ENCODE assay signal across 8 cellular contexts in genomic region chr10:62637249-62638061, GRCh38.
DNase-seq lines count a peak whose midpoint lies in the region; ATAC-seq and TF ChIP-seq lines count a peak whose summit lies in the region.

No MANE protein-coding gene starts in this region.

- H3K4me3 ChIP-seq in AG10803 (ENCODE audit: low read length) = peak overlapping the region; percentile 4; the same call in 1 of the 2 replicates
- peak overlapping the region; percentile 28 for H3K4me3 ChIP-seq in Jurkat, Clone E6-1 (ENCODE audit: low read length)

- POLR2A ChIA-PET in activated CD8-positive, alpha-beta T cell treated with anti-CD3 and anti-CD28 coated beads, Interleukin-2, amount 10 ng/mL, durations not matched to agents 7 days and 5 days (lab: Charles Lee) = interaction anchor here (0.7 to 3.8 kb wide), 15 partner anchors 15 to 495 kb away, joined by 3 to 31 read pairs (median 4); partner anchors contain the start of genes ADO, EGR2 and NRBF2

- no peak for TF ChIP-seq CTCF in AG10803 (conservative IDR thresholded peaks at IDR 0.05; ENCODE audit: low read length)
- TF ChIP-seq CTCF in progenitor cell of endocrine pancreas (IDR thresholded peaks at IDR 0.05; ENCODE audit: unreplicated experiment) = no peak

- no peaks in the 10 kb centered on the region for H3K9me3 Mint-ChIP-seq in activated CD8-positive, alpha-beta T cell treated with anti-CD3 and anti-CD28 coated beads, Interleukin-2, amount 10 ng/mL, durations not matched to agents 7 days and 5 days (ENCODE audit: insufficient read depth)
- no peaks in the 10 kb centered on the region for H3K9me3 Mint-ChIP-seq in progenitor cell of endocrine pancreas (ENCODE audit: low read depth)

- no peak overlapping the region for H3K4me3 Mint-ChIP-seq in activated CD8-positive, alpha-beta T cell treated with anti-CD3 and anti-CD28 coated beads, Interleukin-2, amount 10 ng/mL, durations not matched to agents 7 days and 5 days
- H3K4me3 Mint-ChIP-seq in progenitor cell of endocrine pancreas (ENCODE audit: low read depth) = no peak overlapping the region

- ATAC-seq in GM21367 (IDR thresholded peaks at IDR 0.05; ENCODE audit: unreplicated experiment) = peak; percentile 51
- peak; percentile 96 for ATAC-seq in activated CD8-positive, alpha-beta T cell treated with anti-CD3 and anti-CD28 coated beads, Interleukin-2, amount 10 ng/mL, durations not matched to agents 7 days and 5 days

- peak; percentile 29 for DNase-seq in AG10803 (ENCODE audit: low read depth)
- peak; percentile 64 for DNase-seq in Jurkat, Clone E6-1 (ENCODE audit: low read depth, low spot score)
- DNase-seq in activated CD8-positive, alpha-beta T cell treated with anti-CD3 and anti-CD28 coated beads, Interleukin-2, amount 10 ng/mL, durations not matched to agents 7 days and 5 days = peak; percentile 82
- peak; percentile 49 for DNase-seq in fibroblast of peridontal ligament (ENCODE audit: extremely low read depth)
- DNase-seq in stimulated activated CD4-positive, alpha-beta T cell treated with anti-CD3 and anti-CD28 coated beads, Interleukin-15, amount 100 ng/mL, for 1 hour (ENCODE audit: low read depth in 1 of 2, low spot score in 1 of 2) = peak; percentile 33 to 34
- DNase-seq in progenitor cell of endocrine pancreas (ENCODE audit: low spot score, unreplicated experiment) = no peak
- DNase-seq in middle frontal gyrus (ENCODE audit: extremely low spot score, low spot score) = no peak

- CTCF ChIA-PET in activated CD8-positive, alpha-beta T cell treated with anti-CD3 and anti-CD28 coated beads, Interleukin-2, amount 10 ng/mL, durations not matched to agents 7 days and 5 days (lab: Charles Lee) = interaction anchor here (0.7 to 6.8 kb wide), 21 partner anchors 10 to 497 kb away, joined by 3 to 82 read pairs (median 5); partner anchors contain the start of gene EGR2

- no peaks in the 10 kb centered on the region for H3K36me3 Mint-ChIP-seq in activated CD8-positive, alpha-beta T cell treated with anti-CD3 and anti-CD28 coated beads, Interleukin-2, amount 10 ng/mL, durations not matched to agents 7 days and 5 days (ENCODE audit: low read depth)
- no peaks in the 10 kb centered on the region for H3K36me3 Mint-ChIP-seq in progenitor cell of endocrine pancreas (ENCODE audit: insufficient read depth)

- no peaks in the 10 kb centered on the region for H3K27me3 Mint-ChIP-seq in activated CD8-positive, alpha-beta T cell treated with anti-CD3 and anti-CD28 coated beads, Interleukin-2, amount 10 ng/mL, durations not matched to agents 7 days and 5 days (ENCODE audit: low read depth)
- peaks cover 3% of the 10 kb centered on the region for H3K27me3 Mint-ChIP-seq in progenitor cell of endocrine pancreas

- H3K27ac Mint-ChIP-seq in activated CD8-positive, alpha-beta T cell treated with anti-CD3 and anti-CD28 coated beads, Interleukin-2, amount 10 ng/mL, durations not matched to agents 7 days and 5 days = no peak overlapping the region
- H3K27ac Mint-ChIP-seq in progenitor cell of endocrine pancreas = no peak overlapping the region

- H3K4me1 Mint-ChIP-seq in activated CD8-positive, alpha-beta T cell treated with anti-CD3 and anti-CD28 coated beads, Interleukin-2, amount 10 ng/mL, durations not matched to agents 7 days and 5 days (ENCODE audit: low read depth) = peaks cover 16% of the 10 kb centered on the region
- H3K4me1 Mint-ChIP-seq in progenitor cell of endocrine pancreas (ENCODE audit: low read depth) = no peaks in the 10 kb centered on the region

Comparison
In these comparisons a context has a peak if more than half of its experiments do, and no peak if none do; other contexts are left out.
1. DNase-seq: peak in AG10803 (single experiment), Jurkat, Clone E6-1 (single experiment), activated CD8-positive, alpha-beta T cell treated with anti-CD3 and anti-CD28 coated beads, Interleukin-2, amount 10 ng/mL, durations not matched to agents 7 days and 5 days (single experiment), fibroblast of peridontal ligament (single experiment) and stimulated activated CD4-positive, alpha-beta T cell treated with anti-CD3 and anti-CD28 coated beads, Interleukin-15, amount 100 ng/mL, for 1 hour (2 of 2); none in progenitor cell of endocrine pancreas (single experiment) and middle frontal gyrus (single experiment).